Comparison of ENCODE assay signal across 31 cellular contexts in genomic region chr11:8701891-8702597, GRCh38. TPM values are rescaled to one million over a fixed set of nuclear protein-coding genes. Genes with fewer than 3 reads are reported as not detected.
DNase-seq lines count a peak whose midpoint lies in the region; ATAC-seq, FAIRE-seq and TF ChIP-seq lines count a peak whose summit lies in the region.
"Had no signal": no experiment of that assay in that cellular context is flagged by ENCODE, and none has a peak within 500 bp of the region (broad histone marks: within the 10 kb centered on the region; RNA-seq: fewer than 3 reads in every experiment).

No MANE protein-coding gene starts in this region.

- CTCF ChIA-PET in Calu3 (lab: Charles Lee) (interaction anchor here (0.9 kb wide), 1 partner anchor 16 kb away, joined by 3 read pairs; no protein-coding TSS in a partner anchor), K562 (lab: Yijun Ruan, JAX; ENCODE audit: low intra/inter-chr PET ratio) (no interaction called here)

- no peaks in the 10 kb centered on the region for H3K79me2 ChIP-seq in K562 (ENCODE audit: control insufficient read depth, insufficient read depth, low read length)
- H3K79me2 ChIP-seq: parathyroid adenoma had no signal

- peaks cover 26% of the 10 kb centered on the region for H3K4me1 Mint-ChIP-seq in Calu3 (ENCODE audit: low read depth, unreplicated experiment)
- H3K4me1 Mint-ChIP-seq: activated naive CD4-positive, alpha-beta T cell treated with anti-CD3 and anti-CD28 coated beads, Interleukin-2, amount 50 U/mL, for 24 hours; stimulated activated effector memory CD8-positive, alpha-beta T cell treated with anti-CD3 and anti-CD28 coated beads, Interleukin-12 subunit alpha, Interleukin-12 subunit beta, amount 100 ng/mL, for 72 hours had no signal

- BruUV-seq in Calu3 (replicated peaks; lab: Mats Ljungman, UMichigan) (no TSS peak), K562 (replicated peaks; lab: Mats Ljungman, UMichigan) (no TSS peak)

- in situ Hi-C loops in K562 (cut with MboI), result no loop called here

- TF ChIP-seq EP300 in K562 (IDR thresholded peaks at IDR 0.05; ENCODE audit: low read length) (no peak), sigmoid colon (IDR thresholded peaks at IDR 0.05) (no peak)

- H3K4me2 ChIP-seq in K562 (ENCODE audit: insufficient read depth, low read length), result 0 out of 2 replicates have a peak overlapping the region, but pooled peaks have one; percentile 74
- H3K4me2 ChIP-seq: KMS-11 had no signal

- H3K27me3 Mint-ChIP-seq in Calu3 (ENCODE audit: unreplicated experiment), result no peaks in the 10 kb centered on the region
- H3K27me3 Mint-ChIP-seq: activated CD4-positive, alpha-beta memory T cell treated with anti-CD3 and anti-CD28 coated beads for 36 hours; activated naive CD4-positive, alpha-beta T cell treated with anti-CD3 and anti-CD28 coated beads, Interleukin-2, amount 50 U/mL, for 24 hours; CD4-positive, alpha-beta T cell; natural killer cell treated with Interleukin-12 subunit alpha and Interleukin-12 subunit beta and Interleukin-15 and Interleukin-18, amount 100 ng/mL, for 72 hours had no signal

- no peak for TF ChIP-seq POLR2A in K562 (conservative IDR thresholded peaks at IDR 0.05)
- TF ChIP-seq POLR2A in sigmoid colon (IDR thresholded peaks at IDR 0.05), result no peak

- H2AFZ ChIP-seq in K562 (ENCODE audit: low read depth, low read length), result peak overlapping the region; percentile 98; the same call in 1 of the 2 replicates
- H2AFZ ChIP-seq: parathyroid adenoma had no signal

- H3K27ac ChIP-seq in K562 (ENCODE audit: extremely low read depth, low read depth, low read length) (no peak overlapping the region; the same call in 2 of the 3 replicates), iPS-20b (ENCODE audit: low read length) (peak overlapping the region; percentile 50), sigmoid colon (peak overlapping the region; percentile 76 to 98 (median 94))
- H3K27ac ChIP-seq: KMS-11, parathyroid adenoma, right lobe of liver, SK-N-MC had no signal

- H3K9ac ChIP-seq in K562 (ENCODE audit: insufficient read depth in 1 of 2, low read depth in 2 of 2, low read length in 2 of 2) (peak overlapping the region in 1 of 2 experiments; percentile 75; a peak in 2 of 4 replicates), iPS-20b (ENCODE audit: low read depth, low read length) (peak overlapping the region; percentile 63; the same call in 1 of the 2 replicates)
- H3K9ac ChIP-seq: KMS-11, parathyroid adenoma had no signal

- POLR2A ChIA-PET in K562 (lab: Yijun Ruan, JAX), result interaction anchor here (1.0 to 3.5 kb wide), 5 partner anchors 9 to 258 kb away, joined by 3 to 30 read pairs (median 4); no protein-coding TSS in a partner anchor

- no peak overlapping the region for H3K4me3 Mint-ChIP-seq in Calu3 (ENCODE audit: low read depth, unreplicated experiment)
- H3K4me3 Mint-ChIP-seq: activated CD4-positive, alpha-beta memory T cell treated with anti-CD3 and anti-CD28 coated beads for 36 hours; activated naive CD4-positive, alpha-beta T cell treated with anti-CD3 and anti-CD28 coated beads, Interleukin-2, amount 50 U/mL, for 24 hours; activated T-helper 1 cell treated with anti-CD3 and anti-CD28 coated beads, Interleukin-12 subunit alpha, Interleukin-12 subunit beta, Interleukin-2, Interleukin-4 antibody, amounts not matched to agents 30 ng/mL and 10 ng/mL and 1 ng/mL, durations not matched to agents 14 hours and 24 hours and 36 hours; CD4-positive, alpha-beta T cell; natural killer cell treated with Interleukin-12 subunit alpha and Interleukin-12 subunit beta and Interleukin-15 and Interleukin-18, amount 100 ng/mL, for 72 hours; stimulated activated effector memory CD8-positive, alpha-beta T cell treated with anti-CD3 and anti-CD28 coated beads, Interleukin-12 subunit alpha, Interleukin-12 subunit beta, amount 100 ng/mL, for 72 hours; T-helper 1 cell treated with Interleukin-12 subunit alpha and Interleukin-12 subunit beta and Interleukin-4 antibody, amounts not matched to agents 30 μg/mL and 1 μg/mL, for 36 hours had no signal

- intact Hi-C loops in Calu3 (cut with micrococcal nuclease; ENCODE audit: unreplicated experiment) (loop anchor here (2.0 to 5.0 kb wide), 2 partner anchors 19 to 50 kb away; no protein-coding TSS in a partner anchor), K562 (cut with micrococcal nuclease) (no loop called here), sigmoid colon (cut with DNase I) (no loop called here)

- H3K27ac Mint-ChIP-seq in Calu3 (ENCODE audit: unreplicated experiment), result peak overlapping the region; percentile 8
- H3K27ac Mint-ChIP-seq: activated CD4-positive, alpha-beta memory T cell treated with anti-CD3 and anti-CD28 coated beads for 36 hours; activated naive CD4-positive, alpha-beta T cell treated with anti-CD3 and anti-CD28 coated beads, Interleukin-2, amount 50 U/mL, for 24 hours; activated T-helper 1 cell treated with anti-CD3 and anti-CD28 coated beads, Interleukin-12 subunit alpha, Interleukin-12 subunit beta, Interleukin-2, Interleukin-4 antibody, amounts not matched to agents 30 ng/mL and 10 ng/mL and 1 ng/mL, durations not matched to agents 14 hours and 24 hours and 36 hours; CD4-positive, alpha-beta T cell; natural killer cell treated with Interleukin-12 subunit alpha and Interleukin-12 subunit beta and Interleukin-15 and Interleukin-18, amount 100 ng/mL, for 72 hours; stimulated activated effector memory CD8-positive, alpha-beta T cell treated with anti-CD3 and anti-CD28 coated beads, Interleukin-12 subunit alpha, Interleukin-12 subunit beta, amount 100 ng/mL, for 72 hours; T-helper 1 cell treated with Interleukin-12 subunit alpha and Interleukin-12 subunit beta and Interleukin-4 antibody, amounts not matched to agents 30 μg/mL and 1 μg/mL, for 36 hours had no signal

- H3K9me3 ChIP-seq in K562 (replicated peaks; ENCODE audit: control insufficient read depth, insufficient read depth, low read depth, low read length) (no peaks in the 10 kb centered on the region), iPS-20b (ENCODE audit: insufficient read depth, low read depth, low read length) (no peaks in the 10 kb centered on the region), sigmoid colon (no peaks in the 10 kb centered on the region)
- H3K9me3 ChIP-seq: right lobe of liver had no signal

- TF ChIP-seq CTCF in Calu3 (IDR thresholded peaks at IDR 0.05; ENCODE audit: unreplicated experiment) (no peak), K562 (IDR thresholded peaks at IDR 0.05 in 2 of 3, conservative IDR thresholded peaks at IDR 0.05 in 1 of 3; ENCODE audit: insufficient read depth in 2 of 3, low read depth in 1 of 3, low read length in 3 of 3) (no peak), sigmoid colon (IDR thresholded peaks at IDR 0.05) (no peak)

- H3K36me3 Mint-ChIP-seq in Calu3 (ENCODE audit: insufficient read depth, unreplicated experiment), result peaks cover 30% of the 10 kb centered on the region
- H3K36me3 Mint-ChIP-seq: activated CD4-positive, alpha-beta memory T cell treated with anti-CD3 and anti-CD28 coated beads for 36 hours; activated naive CD4-positive, alpha-beta T cell treated with anti-CD3 and anti-CD28 coated beads, Interleukin-2, amount 50 U/mL, for 24 hours; natural killer cell treated with Interleukin-12 subunit alpha and Interleukin-12 subunit beta and Interleukin-15 and Interleukin-18, amount 100 ng/mL, for 72 hours; stimulated activated effector memory CD8-positive, alpha-beta T cell treated with anti-CD3 and anti-CD28 coated beads, Interleukin-12 subunit alpha, Interleukin-12 subunit beta, amount 100 ng/mL, for 72 hours had no signal

- FAIRE-seq in K562 (lab: Jason Lieb, UNC) (no peak), GM19239 (lab: Jason Lieb, UNC) (no peak)
- FAIRE-seq: A204.1, endometrium, H54, HTR-8/SVneo, kidney had no signal

- ATAC-seq in K562 (peak; percentile 12), HG02763 (IDR thresholded peaks at IDR 0.05; ENCODE audit: unreplicated experiment) (no peak), HG02870 (IDR thresholded peaks at IDR 0.05; ENCODE audit: unreplicated experiment) (no peak)
- ATAC-seq: natural killer cell treated with Interleukin-12 subunit alpha and Interleukin-12 subunit beta and Interleukin-15 and Interleukin-18, amount 100 ng/mL, for 72 hours; right lobe of liver; stimulated activated effector memory CD8-positive, alpha-beta T cell treated with anti-CD3 and anti-CD28 coated beads, Interleukin-12 subunit alpha, Interleukin-12 subunit beta, amount 100 ng/mL, for 72 hours had no signal

- H3K27me3 ChIP-seq in K562 (ENCODE audit: control insufficient read depth in 2 of 2, insufficient read depth in 2 of 2, low read length in 2 of 2), result peaks cover 4 to 16% of the 10 kb centered on the region in 2 experiments; a peak in 4 of 5 replicates
- H3K27me3 ChIP-seq in iPS-20b (ENCODE audit: insufficient read depth, low read length), result no peaks in the 10 kb centered on the region
- no peaks in the 10 kb centered on the region for H3K27me3 ChIP-seq in sigmoid colon
- H3K27me3 ChIP-seq: right lobe of liver had no signal

- H3K9me3 Mint-ChIP-seq in Calu3 (ENCODE audit: low read depth, unreplicated experiment), result no peaks in the 10 kb centered on the region
- H3K9me3 Mint-ChIP-seq: activated CD4-positive, alpha-beta memory T cell treated with anti-CD3 and anti-CD28 coated beads for 36 hours; activated naive CD4-positive, alpha-beta T cell treated with anti-CD3 and anti-CD28 coated beads, Interleukin-2, amount 50 U/mL, for 24 hours; activated T-helper 1 cell treated with anti-CD3 and anti-CD28 coated beads, Interleukin-12 subunit alpha, Interleukin-12 subunit beta, Interleukin-2, Interleukin-4 antibody, amounts not matched to agents 30 ng/mL and 10 ng/mL and 1 ng/mL, durations not matched to agents 14 hours and 24 hours and 36 hours; CD4-positive, alpha-beta T cell; natural killer cell treated with Interleukin-12 subunit alpha and Interleukin-12 subunit beta and Interleukin-15 and Interleukin-18, amount 100 ng/mL, for 72 hours; stimulated activated effector memory CD8-positive, alpha-beta T cell treated with anti-CD3 and anti-CD28 coated beads, Interleukin-12 subunit alpha, Interleukin-12 subunit beta, amount 100 ng/mL, for 72 hours; T-helper 1 cell treated with Interleukin-12 subunit alpha and Interleukin-12 subunit beta and Interleukin-4 antibody, amounts not matched to agents 30 μg/mL and 1 μg/mL, for 36 hours had no signal

- no peaks in the 10 kb centered on the region for H3K36me3 ChIP-seq in K562 (ENCODE audit: control insufficient read depth, insufficient read depth, low read length)
- peaks cover 17% of the 10 kb centered on the region for H3K36me3 ChIP-seq in iPS-20b (ENCODE audit: insufficient read depth, low read depth, low read length)
- peaks cover 33 to 98% (median 65%) of the 10 kb centered on the region in 4 donors for H3K36me3 ChIP-seq in sigmoid colon

- no peak for TF ChIP-seq RAD21 in K562 (CRISPR knock-in tag; conservative IDR thresholded peaks at IDR 0.05 in 1 of 2, IDR thresholded peaks at IDR 0.05 in 1 of 2)

- no peaks in the 10 kb centered on the region for H3K9me1 ChIP-seq in K562 (ENCODE audit: control insufficient read depth, insufficient read depth, low read length)

- no peak for DNase-seq in Calu3
- DNase-seq in K562 (ENCODE audit: extremely low read depth in 1 of 4, low spot score in 3 of 4), result no peak
- DNase-seq in sigmoid colon, result no peak
- no peak for DNase-seq in NCI-H2029 (lab: John Stamatoyannopoulos, UW)
- DNase-seq in GM19239 (ENCODE audit: insufficient read length, low spot score), result no peak
- DNase-seq: activated CD4-positive, alpha-beta memory T cell treated with anti-CD3 and anti-CD28 coated beads for 36 hours; activated CD4-positive, CD25-positive, alpha-beta regulatory T cell treated with anti-CD3 and anti-CD28 coated beads, Interleukin-2, amount 50 U/mL, for 72 hours; activated CD8-positive, alpha-beta memory T cell treated with anti-CD3 and anti-CD28 coated beads, Interleukin-2, amount 50 U/mL, for 4 hours; AML-193; anterior cingulate cortex; CD4-positive, alpha-beta T cell; dermis blood vessel endothelial cell; glutamatergic neuron; kidney; right lobe of liver; stimulated activated CD4-positive, alpha-beta T cell treated with anti-CD3 and anti-CD28 coated beads, Interleukin-4, amount 100 ng/mL, for 24 hours had no signal

- H3K4me1 ChIP-seq in K562 (replicated peaks in 1 of 2; ENCODE audit: control insufficient read depth in 2 of 2, insufficient read depth in 2 of 2, low read length in 2 of 2), result peaks cover 10 to 27% of the 10 kb centered on the region in 2 experiments
- peaks cover 31% of the 10 kb centered on the region for H3K4me1 ChIP-seq in iPS-20b (ENCODE audit: insufficient read depth, low read length)
- H3K4me1 ChIP-seq in sigmoid colon, result peaks cover 0 to 70% (median 43%) of the 10 kb centered on the region in 4 donors
- H3K4me1 ChIP-seq: parathyroid adenoma, right lobe of liver had no signal

- no peaks in the 10 kb centered on the region; the same call in 1 of the 2 replicates for H4K20me1 ChIP-seq in K562 (replicated peaks; ENCODE audit: control insufficient read depth, insufficient read depth, low read length)

- no peak overlapping the region for H3K4me3 ChIP-seq in K562
- H3K4me3 ChIP-seq in iPS-20b (ENCODE audit: low read length), result no peak overlapping the region
- no peak overlapping the region for H3K4me3 ChIP-seq in sigmoid colon
- H3K4me3 ChIP-seq: right lobe of liver, SK-N-MC had no signal

- 24% methylated on average over 7 of the region's 10 CpGs for WGBS in K562 (ENCODE audit: insufficient coverage, low coverage, missing lambda C conversion rate)
- 92 to 95% methylated on average over 10 of the region's 10 CpGs for WGBS in sigmoid colon, 2 donors

RNA-seq across cellular contexts. Expression of gene RPL27A, which starts 19.5 kb away (rescaled TPM):
- 571 and 585 TPM in 2 replicates for total RNA-seq in Calu3 (2022)
- 560 and 600 TPM in 2 replicates for total RNA-seq in K562 (2011; cell fraction: chromatin; rRNA removed; ENCODE audit: low replicate concordance)
- 526 and 569 TPM in 2 replicates for total RNA-seq in K562 (2011; cell fraction: nucleolus; rRNA removed)
- total RNA-seq in K562 (2011; cell fraction: nucleoplasm; rRNA removed), result 1,166 and 1,811 TPM in 2 replicates
- 2,206 and 2,540 TPM in 2 replicates for total RNA-seq in K562 (2014; rRNA removed)
- 2,267 and 2,674 TPM in 2 replicates for total RNA-seq in K562 (2014; rRNA removed; fragmentation: Illumina TruSeq; extraction: Trizol)
- 2,745 and 2,768 TPM in 2 replicates for total RNA-seq in K562 (2015; rRNA removed; fragmentation: Illumina TruSeq; extraction: Trizol)
- total RNA-seq in K562 (2021), result 1,153 and 1,212 TPM in 2 replicates
- polyA plus RNA-seq in K562 (2011; rRNA removed), result 1,586 and 1,654 TPM in 2 replicates
- polyA plus RNA-seq in K562 (2011; cell fraction: cytosol; rRNA removed), result 1,514 and 1,625 TPM in 2 replicates
- polyA plus RNA-seq in K562 (2011; cell fraction: nucleus; rRNA removed), result 535 and 616 TPM in 2 replicates
- polyA plus RNA-seq in K562 (2012), result 1,939 and 1,982 TPM in 2 replicates
- 3,464 and 4,241 TPM in 2 replicates for polyA plus RNA-seq in K562 (2014; fragmentation: Illumina TruSeq; extraction: Trizol)
- polyA plus RNA-seq in K562 (2014; fragmentation: Nextera tagmentation; extraction: Ambion mirVana), result 100 to 1,000 TPM; 790 to 918 TPM
- 3,280 and 3,385 TPM in 2 replicates for polyA plus RNA-seq in K562 (2014; rRNA removed)
- polyA minus RNA-seq in K562 (2011; rRNA and poly(A)+ RNA removed), result 710 and 903 TPM in 2 replicates
- 532 and 573 TPM in 2 replicates for polyA minus RNA-seq in K562 (2011; cell fraction: cytosol; rRNA and poly(A)+ RNA removed)
- 291 and 482 TPM in 2 replicates for polyA minus RNA-seq in K562 (2011; cell fraction: nucleus; rRNA and poly(A)+ RNA removed)
- total RNA-seq in sigmoid colon, result 1,000 to 10,000 TPM; 1,472 to 2,262 (median 1,872) TPM
- 1,000 to 10,000 TPM; 3,631 to 4,200 (median 4,078) TPM for polyA plus RNA-seq in sigmoid colon

RNA-seq across cellular contexts. Expression of gene TRIM66, which starts 19.6 kb away (rescaled TPM):
- total RNA-seq in Calu3 (2022), result 14.0 and 19.5 TPM in 2 replicates
- 100 and 148 TPM in 2 replicates for total RNA-seq in K562 (2011; cell fraction: chromatin; rRNA removed; ENCODE audit: low replicate concordance)
- total RNA-seq in K562 (2011; cell fraction: nucleolus; rRNA removed), result 31.2 and 37.6 TPM in 2 replicates
- total RNA-seq in K562 (2011; cell fraction: nucleoplasm; rRNA removed), result 33.7 and 43.8 TPM in 2 replicates
- 1.9 and 4.6 TPM in 2 replicates for total RNA-seq in K562 (2014; rRNA removed)
- total RNA-seq in K562 (2014; rRNA removed; fragmentation: Illumina TruSeq; extraction: Trizol), result 5.4 and 8.1 TPM in 2 replicates
- 4.1 and 4.9 TPM in 2 replicates for total RNA-seq in K562 (2015; rRNA removed; fragmentation: Illumina TruSeq; extraction: Trizol)
- 5.9 and 6.7 TPM in 2 replicates for total RNA-seq in K562 (2021)
- polyA plus RNA-seq in K562 (2011; rRNA removed), result 7.3 and 9.0 TPM in 2 replicates
- 2.8 and 4.2 TPM in 2 replicates for polyA plus RNA-seq in K562 (2011; cell fraction: cytosol; rRNA removed)
- polyA plus RNA-seq in K562 (2011; cell fraction: nucleus; rRNA removed), result 26.4 and 34.2 TPM in 2 replicates
- polyA plus RNA-seq in K562 (2012), result 3.8 and 6.0 TPM in 2 replicates
- polyA plus RNA-seq in K562 (2014; fragmentation: Illumina TruSeq; extraction: Trizol), result 4.5 and 4.9 TPM in 2 replicates
- polyA plus RNA-seq in K562 (2014; fragmentation: Nextera tagmentation; extraction: Ambion mirVana), result 1 to 10 TPM; 1.1 to 1.2 TPM
- polyA plus RNA-seq in K562 (2014; rRNA removed), result 5.1 and 6.7 TPM in 2 replicates
- polyA minus RNA-seq in K562 (2011; rRNA and poly(A)+ RNA removed), result 25.1 and 26.9 TPM in 2 replicates
- 3.0 TPM in 2 replicates for polyA minus RNA-seq in K562 (2011; cell fraction: cytosol; rRNA and poly(A)+ RNA removed)
- 16.6 and 19.3 TPM in 2 replicates for polyA minus RNA-seq in K562 (2011; cell fraction: nucleus; rRNA and poly(A)+ RNA removed)
- 10 to 100 TPM in 2 of 4 donors, 1 to 10 TPM in 2; 1.8 to 24.4 (median 10.2) TPM for total RNA-seq in sigmoid colon
- polyA plus RNA-seq in sigmoid colon, result 1 to 10 TPM in 2 of 3 donors, under 1 TPM in 1; 0.60 to 4.9 (median 2.3) TPM
